In genomic region chr12:114662512-114663177, GRCh38 we compare ENCODE assay signal across 8 cellular contexts. TPM values are rescaled to one million over a fixed set of nuclear protein-coding genes. Genes with fewer than 3 reads are reported as not detected.
A peak's percentile ranks its signal among the peaks of the same experiment; 100 is the strongest.
DNase-seq lines count a peak whose midpoint lies in the region; ATAC-seq and TF ChIP-seq lines count a peak whose summit lies in the region.

No MANE protein-coding gene starts in this region.

- H3K4me1 ChIP-seq in CD4-positive, CD25-positive, alpha-beta regulatory T cell (ENCODE audit: control insufficient read depth, insufficient read depth, low read length, poor library complexity, severe bottlenecking), result no peaks in the 10 kb centered on the region
- H3K4me1 ChIP-seq in PC-9 (replicated peaks; ENCODE audit: insufficient read depth) (no peaks in the 10 kb centered on the region), transverse colon (peaks cover under 1 to 20% (median 4%) of the 10 kb centered on the region in 4 donors)

- H3K4me1 Mint-ChIP-seq in CD4-positive, CD25-positive, alpha-beta regulatory T cell, result peaks cover 0 to 2% (median 0%) of the 10 kb centered on the region in 4 donors
- no peaks in the 10 kb centered on the region for H3K4me1 Mint-ChIP-seq in activated T-helper 1 cell treated with anti-CD3 and anti-CD28 coated beads, Interleukin-12 subunit alpha, Interleukin-12 subunit beta, Interleukin-2, Interleukin-4 antibody, amounts not matched to agents 30 ng/mL and 10 ng/mL and 1 ng/mL, durations not matched to agents 14 hours and 24 hours and 36 hours (ENCODE audit: low read depth)
- peaks cover 1% of the 10 kb centered on the region for H3K4me1 Mint-ChIP-seq in osteocyte (ENCODE audit: unreplicated experiment)

- H3K9me3 Mint-ChIP-seq in CD4-positive, CD25-positive, alpha-beta regulatory T cell, result peaks cover 0 to 5% (median 0%) of the 10 kb centered on the region in 7 donors
- no peaks in the 10 kb centered on the region for H3K9me3 Mint-ChIP-seq in activated T-helper 1 cell treated with anti-CD3 and anti-CD28 coated beads, Interleukin-12 subunit alpha, Interleukin-12 subunit beta, Interleukin-2, Interleukin-4 antibody, amounts not matched to agents 30 ng/mL and 10 ng/mL and 1 ng/mL, durations not matched to agents 14 hours and 24 hours and 36 hours
- no peaks in the 10 kb centered on the region for H3K9me3 Mint-ChIP-seq in osteocyte (ENCODE audit: unreplicated experiment)

- no peak overlapping the region for H3K4me2 ChIP-seq in PC-9

- no peak overlapping the region for H3K4me3 Mint-ChIP-seq in CD4-positive, CD25-positive, alpha-beta regulatory T cell
- H3K4me3 Mint-ChIP-seq in activated T-helper 1 cell treated with anti-CD3 and anti-CD28 coated beads, Interleukin-12 subunit alpha, Interleukin-12 subunit beta, Interleukin-2, Interleukin-4 antibody, amounts not matched to agents 30 ng/mL and 10 ng/mL and 1 ng/mL, durations not matched to agents 14 hours and 24 hours and 36 hours, result no peak overlapping the region
- H3K4me3 Mint-ChIP-seq in osteocyte (ENCODE audit: unreplicated experiment), result no peak overlapping the region

- H3K9me3 ChIP-seq in CD4-positive, CD25-positive, alpha-beta regulatory T cell (ENCODE audit: control insufficient read depth in 2 of 2, low read length in 2 of 2), result no peaks in the 10 kb centered on the region
- H3K9me3 ChIP-seq in PC-9 (ENCODE audit: insufficient read depth, low read depth) (no peaks in the 10 kb centered on the region), transverse colon (no peaks in the 10 kb centered on the region)

- POLR2A ChIA-PET in PC-9 (lab: Charles Lee; ENCODE audit: unreplicated experiment), result no interaction called here

- ATAC-seq in CD4-positive, CD25-positive, alpha-beta regulatory T cell (ENCODE audit: low read depth in 2 of 2), result no peak
- ATAC-seq in GM21723 (IDR thresholded peaks at IDR 0.05; ENCODE audit: unreplicated experiment), result no peak

- CTCF ChIA-PET in PC-9 (lab: Charles Lee), result interaction anchor here (0.6 kb wide), 2 partner anchors 10 to 1256 kb away, joined by 3 to 4 read pairs; no protein-coding TSS in a partner anchor

- intact Hi-C loops in PC-9 (cut with micrococcal nuclease; ENCODE audit: unreplicated experiment), result loop anchor here (1.0 kb wide), 2 partner anchors 1091 to 1255 kb away; no protein-coding TSS in a partner anchor
- intact Hi-C loops in activated T-helper 1 cell treated with anti-CD3 and anti-CD28 coated beads, Interleukin-12 subunit alpha, Interleukin-12 subunit beta, Interleukin-2, Interleukin-4 antibody, amounts not matched to agents 30 ng/mL and 10 ng/mL and 1 ng/mL, durations not matched to agents 14 hours and 24 hours and 36 hours (cut with micrococcal nuclease), result loop anchor here (1.0 kb wide), 1 partner anchor 1255 kb away; no protein-coding TSS in a partner anchor
- intact Hi-C loops in transverse colon (cut with DNase I; ENCODE audit: low total_unique reads), result no loop called here

- no peak for TF ChIP-seq POLR2A in transverse colon (IDR thresholded peaks at IDR 0.05)

- peaks cover 14% of the 10 kb centered on the region for H3K27me3 ChIP-seq in CD4-positive, CD25-positive, alpha-beta regulatory T cell (ENCODE audit: control insufficient read depth, insufficient read depth, low read length)
- H3K27me3 ChIP-seq in PC-9 (ENCODE audit: insufficient read depth, low read depth) (peaks cover 8% of the 10 kb centered on the region; the same call in 1 of the 2 replicates), transverse colon (peaks cover 61% of the 10 kb centered on the region)

- DNase-seq in CD4-positive, CD25-positive, alpha-beta regulatory T cell, result peak; percentile 27 to 59 (median 35)
- peak; percentile 74 for DNase-seq in HK-2 (ENCODE audit: unreplicated experiment)
- DNase-seq in PC-9, result peak; percentile 58 to 60
- DNase-seq in activated T-helper 1 cell treated with anti-CD3 and anti-CD28 coated beads, Interleukin-12 subunit alpha, Interleukin-12 subunit beta, Interleukin-2, Interleukin-4 antibody, amounts not matched to agents 30 ng/mL and 10 ng/mL and 1 ng/mL, durations not matched to agents 14 hours and 24 hours and 36 hours (ENCODE audit: low spot score), result peak; percentile 19
- DNase-seq in fibroblast of villous mesenchyme (ENCODE audit: low read depth), result peak; percentile 91
- no peak for DNase-seq in osteocyte (ENCODE audit: extremely low spot score, unreplicated experiment)
- DNase-seq in transverse colon, result peak; percentile 84

- BruUV-seq in PC-9 (replicated peaks; lab: Mats Ljungman, UMichigan), result no TSS peak

- no peak overlapping the region for H3K27ac ChIP-seq in CD4-positive, CD25-positive, alpha-beta regulatory T cell (ENCODE audit: insufficient read depth, low read length, poor library complexity, severe bottlenecking)
- no peak overlapping the region for H3K27ac ChIP-seq in PC-9
- no peak overlapping the region for H3K27ac ChIP-seq in transverse colon

- H3F3A ChIP-seq in PC-9 (ENCODE audit: insufficient read depth, low read depth), result no peaks in the 10 kb centered on the region

- H3K27me3 Mint-ChIP-seq in CD4-positive, CD25-positive, alpha-beta regulatory T cell, result peaks cover 41% of the 10 kb centered on the region
- peaks cover 39% of the 10 kb centered on the region for H3K27me3 Mint-ChIP-seq in activated T-helper 1 cell treated with anti-CD3 and anti-CD28 coated beads, Interleukin-12 subunit alpha, Interleukin-12 subunit beta, Interleukin-2, Interleukin-4 antibody, amounts not matched to agents 30 ng/mL and 10 ng/mL and 1 ng/mL, durations not matched to agents 14 hours and 24 hours and 36 hours (ENCODE audit: insufficient read depth)
- peaks cover 46% of the 10 kb centered on the region for H3K27me3 Mint-ChIP-seq in osteocyte (ENCODE audit: unreplicated experiment)

- H3K36me3 ChIP-seq in CD4-positive, CD25-positive, alpha-beta regulatory T cell (ENCODE audit: control insufficient read depth, insufficient read depth, low read length), result no peaks in the 10 kb centered on the region
- H3K36me3 ChIP-seq in PC-9 (ENCODE audit: low read depth) (no peaks in the 10 kb centered on the region), transverse colon (no peaks in the 10 kb centered on the region)

- H3K79me2 ChIP-seq in PC-9 (ENCODE audit: low read depth), result no peaks in the 10 kb centered on the region

- TF ChIP-seq CTCF in PC-9 (conservative IDR thresholded peaks at IDR 0.05), result peak; percentile 91
- TF ChIP-seq CTCF in fibroblast of villous mesenchyme (IDR thresholded peaks at IDR 0.05; ENCODE audit: insufficient read depth, low read depth, low read length), result peak; percentile 85
- TF ChIP-seq CTCF in osteocyte (IDR thresholded peaks at IDR 0.05), result peak; percentile 95
- TF ChIP-seq CTCF in transverse colon (IDR thresholded peaks at IDR 0.05), result peak; percentile 90 to 96 (median 94)

- 0% methylated on average over 2 to 3 of the region's 3 CpGs for WGBS in transverse colon (ENCODE audit: low coverage in 1 of 2), 2 donors

- no peak for TF ChIP-seq EP300 in transverse colon (IDR thresholded peaks at IDR 0.05; ENCODE audit: low read depth)

- in situ Hi-C loops in transverse colon (cut with MboI; ENCODE audit: low pct_ligation_motif_present in 1 of 4, low pct_unique_long_range_greater_than_20kb in 1 of 4, low sequenced_read_pairs in 3 of 4), result loop anchor here (5.0 to 10.0 kb wide), 4 partner anchors 1090 to 1255 kb away; no protein-coding TSS in a partner anchor

- H2AFZ ChIP-seq in PC-9, result no peak overlapping the region

- H3K4me3 ChIP-seq in CD4-positive, CD25-positive, alpha-beta regulatory T cell (ENCODE audit: low read depth, low read length), result no peak overlapping the region
- H3K4me3 ChIP-seq in PC-9, result no peak overlapping the region
- no peak overlapping the region for H3K4me3 ChIP-seq in fibroblast of villous mesenchyme (ENCODE audit: low read depth, low read length)
- no peak overlapping the region for H3K4me3 ChIP-seq in transverse colon

- no peak overlapping the region for H3K27ac Mint-ChIP-seq in CD4-positive, CD25-positive, alpha-beta regulatory T cell
- H3K27ac Mint-ChIP-seq in activated T-helper 1 cell treated with anti-CD3 and anti-CD28 coated beads, Interleukin-12 subunit alpha, Interleukin-12 subunit beta, Interleukin-2, Interleukin-4 antibody, amounts not matched to agents 30 ng/mL and 10 ng/mL and 1 ng/mL, durations not matched to agents 14 hours and 24 hours and 36 hours, result no peak overlapping the region
- H3K27ac Mint-ChIP-seq in osteocyte (ENCODE audit: unreplicated experiment), result no peak overlapping the region

- H3K9me2 ChIP-seq in PC-9 (ENCODE audit: insufficient read depth), result no peaks in the 10 kb centered on the region

- no peaks in the 10 kb centered on the region for H4K20me1 ChIP-seq in PC-9 (ENCODE audit: insufficient read depth)

- H3K36me3 Mint-ChIP-seq in CD4-positive, CD25-positive, alpha-beta regulatory T cell, result no peaks in the 10 kb centered on the region
- H3K36me3 Mint-ChIP-seq in activated T-helper 1 cell treated with anti-CD3 and anti-CD28 coated beads, Interleukin-12 subunit alpha, Interleukin-12 subunit beta, Interleukin-2, Interleukin-4 antibody, amounts not matched to agents 30 ng/mL and 10 ng/mL and 1 ng/mL, durations not matched to agents 14 hours and 24 hours and 36 hours (ENCODE audit: low read depth), result no peaks in the 10 kb centered on the region
- no peaks in the 10 kb centered on the region for H3K36me3 Mint-ChIP-seq in osteocyte (ENCODE audit: unreplicated experiment)

RNA-seq across cellular contexts. Expression of gene TBX3, which starts 21.3 kb away (rescaled TPM):
- not detected for total RNA-seq in CD4-positive, CD25-positive, alpha-beta regulatory T cell
- not detected for polyA plus RNA-seq in CD4-positive, CD25-positive, alpha-beta regulatory T cell
- total RNA-seq in PC-9 (2021) (not detected in 2 replicates), fibroblast of villous mesenchyme (109 and 114 TPM in 2 replicates), osteocyte (0.91 and 0.99 TPM in 2 replicates), transverse colon (10 to 100 TPM in 1 of 4 donors, 1 to 10 TPM in 3; 2.8 to 11.9 (median 5.9) TPM)
- not detected in 2 replicates for total RNA-seq in activated T-helper 1 cell treated with anti-CD3 and anti-CD28 coated beads, Interleukin-12 subunit alpha, Interleukin-12 subunit beta, Interleukin-2, Interleukin-4 antibody, amounts not matched to agents 30 ng/mL and 10 ng/mL and 1 ng/mL, durations not matched to agents 14 hours and 24 hours and 36 hours
